1 cellular context compared by ENCODE assay signal in the genomic region with DNA sequence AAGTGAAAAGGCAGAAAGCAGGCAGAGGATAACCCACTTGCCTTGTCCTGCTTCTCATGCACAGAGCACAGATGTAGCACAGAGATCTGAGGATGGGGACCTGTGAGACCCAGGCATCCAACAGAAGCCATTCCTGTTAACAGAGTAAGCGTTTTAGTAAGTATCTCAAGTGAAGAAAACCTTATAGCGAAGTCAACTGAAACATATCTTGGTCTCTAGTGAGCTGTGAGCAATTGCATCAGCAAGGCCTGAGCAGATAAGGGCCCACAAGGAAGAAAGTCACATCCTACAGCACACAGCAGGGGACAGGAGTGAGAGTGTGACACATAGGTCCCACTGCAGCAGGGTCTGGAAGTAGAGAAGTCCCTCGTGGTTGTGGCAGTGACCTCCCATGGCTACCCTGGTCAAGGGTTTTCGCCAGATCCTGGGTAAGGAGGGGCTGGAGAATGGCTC.
TF ChIP-seq lines count a peak whose summit lies in the region.

No MANE protein-coding gene starts in this region.

TF ChIP-seq in K562, 482 proteins besides CTCF, POLR2A, EP300 and RAD21 (continued from another document and continues in another):
- TF ChIP-seq, protein P1, sequence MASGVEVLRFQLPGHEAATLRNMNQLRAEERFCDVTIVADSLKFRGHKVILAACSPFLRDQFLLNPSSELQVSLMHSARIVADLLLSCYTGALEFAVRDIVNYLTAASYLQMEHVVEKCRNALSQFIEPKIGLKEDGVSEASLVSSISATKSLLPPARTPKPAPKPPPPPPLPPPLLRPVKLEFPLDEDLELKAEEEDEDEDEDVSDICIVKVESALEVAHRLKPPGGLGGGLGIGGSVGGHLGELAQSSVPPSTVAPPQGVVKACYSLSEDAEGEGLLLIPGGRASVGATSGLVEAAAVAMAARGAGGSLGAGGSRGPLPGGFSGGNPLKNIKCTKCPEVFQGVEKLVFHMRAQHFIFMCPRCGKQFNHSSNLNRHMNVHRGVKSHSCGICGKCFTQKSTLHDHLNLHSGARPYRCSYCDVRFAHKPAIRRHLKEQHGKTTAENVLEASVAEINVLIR (CRISPR knock-in tag; IDR thresholded peaks at IDR 0.05) = no peak
- TF ChIP-seq HDAC1 (IDR thresholded peaks at IDR 0.05) (no peak), STAT5A (IDR thresholded peaks at IDR 0.05; ENCODE audit: borderline replicate concordance, low read length) (peak; percentile 18; the same call in 1 of the 2 replicates), TEAD4 (IDR thresholded peaks at IDR 0.05; ENCODE audit: low read length) (peak; percentile 53; the same call in 1 of the 2 replicates), TEAD4 (CRISPR knock-in tag; IDR thresholded peaks at IDR 0.05; ENCODE audit: borderline replicate concordance) (no peak), ZBTB7A (IDR thresholded peaks at IDR 0.05; ENCODE audit: borderline replicate concordance, control insufficient read depth, low read depth, low read length) (peak; percentile 49; the same call in 1 of the 2 replicates), TCF3 (CRISPR knock-in tag; IDR thresholded peaks at IDR 0.05) (peak; percentile 64), CEBPG (CRISPR knock-in tag; IDR thresholded peaks at IDR 0.05) (peak; percentile 98), CEBPG (tag; conservative IDR thresholded peaks at IDR 0.05 in 1 of 2, IDR thresholded peaks at IDR 0.05 in 1 of 2) (peak; percentile 90 to 94), CBX3 (IDR thresholded peaks at IDR 0.05; ENCODE audit: borderline replicate concordance in 1 of 2, low read length in 2 of 2) (peak in 1 of 2 experiments; percentile 70; a peak in 1 of 3 replicates), HCFC1 (IDR thresholded peaks at IDR 0.05; ENCODE audit: low read depth, low read length) (peak; percentile 37; the same call in 1 of the 2 replicates), ZC3H11A (IDR thresholded peaks at IDR 0.05; ENCODE audit: low read depth, low read length) (no peak), TFE3 (CRISPR knock-in tag; IDR thresholded peaks at IDR 0.05) (no peak), MYNN (IDR thresholded peaks at IDR 0.05) (0 out of 2 replicates have a peak, but pooled peaks have one; percentile 23), MYNN (CRISPR knock-in tag; IDR thresholded peaks at IDR 0.05) (no peak), BCL6 (CRISPR knock-in tag; IDR thresholded peaks at IDR 0.05) (peak; percentile 15; the same call in 1 of the 2 replicates), TAL1 (IDR thresholded peaks at IDR 0.05) (peak; percentile 27; the same call in 1 of the 2 replicates), KDM1A (IDR thresholded peaks at IDR 0.05) (peak in 1 of 2 experiments; percentile 19; a peak in 1 of 4 replicates), ZNF764 (CRISPR knock-in tag; IDR thresholded peaks at IDR 0.05; ENCODE audit: low read depth) (no peak), CBX8 (IDR thresholded peaks at IDR 0.05; ENCODE audit: borderline replicate concordance, extremely low read depth, low read depth, low read length, poor library complexity, severe bottlenecking) (no peak), SRSF1 (IDR thresholded peaks at IDR 0.05; ENCODE audit: low read depth, low read length) (no peak), FOXJ2 (tag; IDR thresholded peaks at IDR 0.05) (peak; percentile 46; the same call in 1 of the 2 replicates), EP400 (IDR thresholded peaks at IDR 0.05) (peak; percentile 77), NFATC3 (IDR thresholded peaks at IDR 0.05) (no peak), SLC30A9 (CRISPR knock-in tag; IDR thresholded peaks at IDR 0.05) (no peak), TCF7L2 (IDR thresholded peaks at IDR 0.05; ENCODE audit: low read depth, low read length) (no peak), PHTF2 (CRISPR knock-in tag; IDR thresholded peaks at IDR 0.05) (no peak), CREM (IDR thresholded peaks at IDR 0.05; ENCODE audit: low read depth) (peak; percentile 84), MECOM (CRISPR knock-in tag; IDR thresholded peaks at IDR 0.05) (peak; percentile 56; the same call in 1 of the 2 replicates), SRSF7 (optimal IDR thresholded peaks at IDR 0.05; ENCODE audit: low read depth, low read length) (no peak), NR4A1 (CRISPR knock-in tag; IDR thresholded peaks at IDR 0.05) (no peak), NR4A1 (tag; IDR thresholded peaks at IDR 0.05) (peak; percentile 73), GATA2 (CRISPR knock-in tag; IDR thresholded peaks at IDR 0.05) (peak; percentile 56; the same call in 1 of the 2 replicates), NR2F6 (CRISPR knock-in tag; IDR thresholded peaks at IDR 0.05) (no peak), NR2C1 (IDR thresholded peaks at IDR 0.05) (peak; percentile 20; the same call in 1 of the 2 replicates), NR2C1 (tag; IDR thresholded peaks at IDR 0.05) (0 out of 2 replicates have a peak, but pooled peaks have one; percentile 37), ATF4 (CRISPR knock-in tag; IDR thresholded peaks at IDR 0.05) (peak; percentile 98), POLR2AphosphoS5 (IDR thresholded peaks at IDR 0.05; ENCODE audit: control insufficient read depth, insufficient read depth, low read depth, low read length) (0 out of 2 replicates have a peak, but pooled peaks have one; percentile 45), KDM2B (CRISPR knock-in tag; IDR thresholded peaks at IDR 0.05) (no peak), GTF2A2 (tag; IDR thresholded peaks at IDR 0.05) (no peak), ARNT (IDR thresholded peaks at IDR 0.05) (0 out of 4 replicates have a peak, but pooled peaks of 1 of the 2 experiments have one; percentile 16), ATF7 (IDR thresholded peaks at IDR 0.05) (peak; percentile 77)
- TF ChIP-seq, protein P2, sequence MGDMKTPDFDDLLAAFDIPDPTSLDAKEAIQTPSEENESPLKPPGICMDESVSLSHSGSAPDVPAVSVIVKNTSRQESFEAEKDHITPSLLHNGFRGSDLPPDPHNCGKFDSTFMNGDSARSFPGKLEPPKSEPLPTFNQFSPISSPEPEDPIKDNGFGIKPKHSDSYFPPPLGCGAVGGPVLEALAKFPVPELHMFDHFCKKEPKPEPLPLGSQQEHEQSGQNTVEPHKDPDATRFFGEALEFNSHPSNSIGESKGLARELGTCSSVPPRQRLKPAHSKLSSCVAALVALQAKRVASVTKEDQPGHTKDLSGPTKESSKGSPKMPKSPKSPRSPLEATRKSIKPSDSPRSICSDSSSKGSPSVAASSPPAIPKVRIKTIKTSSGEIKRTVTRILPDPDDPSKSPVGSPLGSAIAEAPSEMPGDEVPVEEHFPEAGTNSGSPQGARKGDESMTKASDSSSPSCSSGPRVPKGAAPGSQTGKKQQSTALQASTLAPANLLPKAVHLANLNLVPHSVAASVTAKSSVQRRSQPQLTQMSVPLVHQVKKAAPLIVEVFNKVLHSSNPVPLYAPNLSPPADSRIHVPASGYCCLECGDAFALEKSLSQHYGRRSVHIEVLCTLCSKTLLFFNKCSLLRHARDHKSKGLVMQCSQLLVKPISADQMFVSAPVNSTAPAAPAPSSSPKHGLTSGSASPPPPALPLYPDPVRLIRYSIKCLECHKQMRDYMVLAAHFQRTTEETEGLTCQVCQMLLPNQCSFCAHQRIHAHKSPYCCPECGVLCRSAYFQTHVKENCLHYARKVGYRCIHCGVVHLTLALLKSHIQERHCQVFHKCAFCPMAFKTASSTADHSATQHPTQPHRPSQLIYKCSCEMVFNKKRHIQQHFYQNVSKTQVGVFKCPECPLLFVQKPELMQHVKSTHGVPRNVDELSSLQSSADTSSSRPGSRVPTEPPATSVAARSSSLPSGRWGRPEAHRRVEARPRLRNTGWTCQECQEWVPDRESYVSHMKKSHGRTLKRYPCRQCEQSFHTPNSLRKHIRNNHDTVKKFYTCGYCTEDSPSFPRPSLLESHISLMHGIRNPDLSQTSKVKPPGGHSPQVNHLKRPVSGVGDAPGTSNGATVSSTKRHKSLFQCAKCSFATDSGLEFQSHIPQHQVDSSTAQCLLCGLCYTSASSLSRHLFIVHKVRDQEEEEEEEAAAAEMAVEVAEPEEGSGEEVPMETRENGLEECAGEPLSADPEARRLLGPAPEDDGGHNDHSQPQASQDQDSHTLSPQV (IDR thresholded peaks at IDR 0.05) = peak; percentile 92
- TF ChIP-seq, protein P3, sequence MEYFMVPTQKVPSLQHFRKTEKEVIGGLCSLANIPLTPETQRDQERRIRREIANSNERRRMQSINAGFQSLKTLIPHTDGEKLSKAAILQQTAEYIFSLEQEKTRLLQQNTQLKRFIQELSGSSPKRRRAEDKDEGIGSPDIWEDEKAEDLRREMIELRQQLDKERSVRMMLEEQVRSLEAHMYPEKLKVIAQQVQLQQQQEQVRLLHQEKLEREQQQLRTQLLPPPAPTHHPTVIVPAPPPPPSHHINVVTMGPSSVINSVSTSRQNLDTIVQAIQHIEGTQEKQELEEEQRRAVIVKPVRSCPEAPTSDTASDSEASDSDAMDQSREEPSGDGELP (CRISPR knock-in tag; IDR thresholded peaks at IDR 0.05; ENCODE audit: borderline replicate concordance) = peak; percentile 31; the same call in 1 of the 2 replicates
- TF ChIP-seq, protein P4, sequence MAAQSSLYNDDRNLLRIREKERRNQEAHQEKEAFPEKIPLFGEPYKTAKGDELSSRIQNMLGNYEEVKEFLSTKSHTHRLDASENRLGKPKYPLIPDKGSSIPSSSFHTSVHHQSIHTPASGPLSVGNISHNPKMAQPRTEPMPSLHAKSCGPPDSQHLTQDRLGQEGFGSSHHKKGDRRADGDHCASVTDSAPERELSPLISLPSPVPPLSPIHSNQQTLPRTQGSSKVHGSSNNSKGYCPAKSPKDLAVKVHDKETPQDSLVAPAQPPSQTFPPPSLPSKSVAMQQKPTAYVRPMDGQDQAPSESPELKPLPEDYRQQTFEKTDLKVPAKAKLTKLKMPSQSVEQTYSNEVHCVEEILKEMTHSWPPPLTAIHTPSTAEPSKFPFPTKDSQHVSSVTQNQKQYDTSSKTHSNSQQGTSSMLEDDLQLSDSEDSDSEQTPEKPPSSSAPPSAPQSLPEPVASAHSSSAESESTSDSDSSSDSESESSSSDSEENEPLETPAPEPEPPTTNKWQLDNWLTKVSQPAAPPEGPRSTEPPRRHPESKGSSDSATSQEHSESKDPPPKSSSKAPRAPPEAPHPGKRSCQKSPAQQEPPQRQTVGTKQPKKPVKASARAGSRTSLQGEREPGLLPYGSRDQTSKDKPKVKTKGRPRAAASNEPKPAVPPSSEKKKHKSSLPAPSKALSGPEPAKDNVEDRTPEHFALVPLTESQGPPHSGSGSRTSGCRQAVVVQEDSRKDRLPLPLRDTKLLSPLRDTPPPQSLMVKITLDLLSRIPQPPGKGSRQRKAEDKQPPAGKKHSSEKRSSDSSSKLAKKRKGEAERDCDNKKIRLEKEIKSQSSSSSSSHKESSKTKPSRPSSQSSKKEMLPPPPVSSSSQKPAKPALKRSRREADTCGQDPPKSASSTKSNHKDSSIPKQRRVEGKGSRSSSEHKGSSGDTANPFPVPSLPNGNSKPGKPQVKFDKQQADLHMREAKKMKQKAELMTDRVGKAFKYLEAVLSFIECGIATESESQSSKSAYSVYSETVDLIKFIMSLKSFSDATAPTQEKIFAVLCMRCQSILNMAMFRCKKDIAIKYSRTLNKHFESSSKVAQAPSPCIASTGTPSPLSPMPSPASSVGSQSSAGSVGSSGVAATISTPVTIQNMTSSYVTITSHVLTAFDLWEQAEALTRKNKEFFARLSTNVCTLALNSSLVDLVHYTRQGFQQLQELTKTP (IDR thresholded peaks at IDR 0.05; ENCODE audit: low read depth in 1 of 2, partially characterized antibody in 2 of 2) = peak in 1 of 2 experiments; percentile 27
- TF ChIP-seq, protein P5, sequence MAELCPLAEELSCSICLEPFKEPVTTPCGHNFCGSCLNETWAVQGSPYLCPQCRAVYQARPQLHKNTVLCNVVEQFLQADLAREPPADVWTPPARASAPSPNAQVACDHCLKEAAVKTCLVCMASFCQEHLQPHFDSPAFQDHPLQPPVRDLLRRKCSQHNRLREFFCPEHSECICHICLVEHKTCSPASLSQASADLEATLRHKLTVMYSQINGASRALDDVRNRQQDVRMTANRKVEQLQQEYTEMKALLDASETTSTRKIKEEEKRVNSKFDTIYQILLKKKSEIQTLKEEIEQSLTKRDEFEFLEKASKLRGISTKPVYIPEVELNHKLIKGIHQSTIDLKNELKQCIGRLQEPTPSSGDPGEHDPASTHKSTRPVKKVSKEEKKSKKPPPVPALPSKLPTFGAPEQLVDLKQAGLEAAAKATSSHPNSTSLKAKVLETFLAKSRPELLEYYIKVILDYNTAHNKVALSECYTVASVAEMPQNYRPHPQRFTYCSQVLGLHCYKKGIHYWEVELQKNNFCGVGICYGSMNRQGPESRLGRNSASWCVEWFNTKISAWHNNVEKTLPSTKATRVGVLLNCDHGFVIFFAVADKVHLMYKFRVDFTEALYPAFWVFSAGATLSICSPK (IDR thresholded peaks at IDR 0.05; ENCODE audit: borderline replicate concordance) = no peak
- TF ChIP-seq, protein P6, sequence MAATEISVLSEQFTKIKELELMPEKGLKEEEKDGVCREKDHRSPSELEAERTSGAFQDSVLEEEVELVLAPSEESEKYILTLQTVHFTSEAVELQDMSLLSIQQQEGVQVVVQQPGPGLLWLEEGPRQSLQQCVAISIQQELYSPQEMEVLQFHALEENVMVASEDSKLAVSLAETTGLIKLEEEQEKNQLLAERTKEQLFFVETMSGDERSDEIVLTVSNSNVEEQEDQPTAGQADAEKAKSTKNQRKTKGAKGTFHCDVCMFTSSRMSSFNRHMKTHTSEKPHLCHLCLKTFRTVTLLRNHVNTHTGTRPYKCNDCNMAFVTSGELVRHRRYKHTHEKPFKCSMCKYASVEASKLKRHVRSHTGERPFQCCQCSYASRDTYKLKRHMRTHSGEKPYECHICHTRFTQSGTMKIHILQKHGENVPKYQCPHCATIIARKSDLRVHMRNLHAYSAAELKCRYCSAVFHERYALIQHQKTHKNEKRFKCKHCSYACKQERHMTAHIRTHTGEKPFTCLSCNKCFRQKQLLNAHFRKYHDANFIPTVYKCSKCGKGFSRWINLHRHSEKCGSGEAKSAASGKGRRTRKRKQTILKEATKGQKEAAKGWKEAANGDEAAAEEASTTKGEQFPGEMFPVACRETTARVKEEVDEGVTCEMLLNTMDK (IDR thresholded peaks at IDR 0.05; ENCODE audit: borderline replicate concordance, insufficient read depth, low read depth, low read length, poor library complexity, severe bottlenecking) = no peak
